Comparison of ENCODE assay signal across 9 cellular contexts in genomic region chr22:39207141-39208012, GRCh38. TPM values are rescaled to one million over a fixed set of nuclear protein-coding genes. Genes with fewer than 3 reads are reported as not detected.
DNase-seq lines count a peak whose midpoint lies in the region; TF ChIP-seq lines count a peak whose summit lies in the region.
"Had no signal": no experiment of that assay in that cellular context is flagged by ENCODE, and none has a peak within 500 bp of the region (broad histone marks: within the 10 kb centered on the region; RNA-seq: fewer than 3 reads in every experiment).

No MANE protein-coding gene starts in this region.

- no peak overlapping the region for H4K91ac ChIP-seq in trophoblast cell (ENCODE audit: low read depth, low read length)

- H3K4me3 ChIP-seq in coronary artery (no peak overlapping the region), trophoblast cell (ENCODE audit: low read depth, low read length) (no peak overlapping the region)

- DNase-seq in DMS53 treated with DMSO at 0.1 percent for 48 hours (lab: John Stamatoyannopoulos, UW; ENCODE audit: unreplicated experiment), result peak; percentile 46
- DNase-seq in NCI-H146 treated with DMSO at 0.1 percent for 48 hours (lab: John Stamatoyannopoulos, UW; ENCODE audit: unreplicated experiment), result peak; percentile 22
- peak; percentile 69 for DNase-seq in coronary artery (ENCODE audit: low spot score)
- DNase-seq in trophoblast cell, result peak; percentile 34 to 42
- DNase-seq in NCI-H1048 (lab: John Stamatoyannopoulos, UW), result no peak
- no peak for DNase-seq in activated naive CD4-positive, alpha-beta T cell treated with anti-CD3 and anti-CD28 coated beads, Interleukin-2, amount 50 U/mL, for 16 hours
- DNase-seq in stimulated activated CD4-positive, alpha-beta T cell treated with anti-CD3 and anti-CD28 coated beads, Interleukin-4, amount 100 ng/mL, for 1 hour, result no peak
- DNase-seq in stimulated activated CD8-positive, alpha-beta memory T cell treated with anti-CD3 and anti-CD28 coated beads, Interleukin-4, amount 100 ng/mL, for 48 hours, result no peak
- DNase-seq: effector memory CD4-positive, alpha-beta T cell had no signal

- no peak overlapping the region for H3K4me2 ChIP-seq in trophoblast cell (ENCODE audit: low read length)

- no peak overlapping the region for H2BK5ac ChIP-seq in trophoblast cell (ENCODE audit: low read depth, low read length, poor library complexity)

- no peak overlapping the region for H4K8ac ChIP-seq in trophoblast cell (ENCODE audit: low read depth, low read length)

- peak overlapping the region; percentile 21 for H2AK5ac ChIP-seq in trophoblast cell (ENCODE audit: low read length)

- no peak overlapping the region for H3K23ac ChIP-seq in trophoblast cell (ENCODE audit: low read length)

- WGBS in trophoblast cell (ENCODE audit: extremely low coverage, insufficient coverage, insufficient read length), result no CpG with 5 or more reads among the region's 15 CpGs

- no peak overlapping the region for H2BK120ac ChIP-seq in trophoblast cell (ENCODE audit: insufficient read depth, low read length, poor library complexity)

- no peaks in the 10 kb centered on the region for H3K79me2 ChIP-seq in trophoblast cell (ENCODE audit: control insufficient read depth, insufficient read depth, low read length, poor library complexity)

- H3K36me3 ChIP-seq in trophoblast cell (ENCODE audit: control insufficient read depth in 1 of 2, insufficient read depth in 2 of 2, low read length in 2 of 2), result no peaks in the 10 kb centered on the region

- H3K14ac ChIP-seq in trophoblast cell (ENCODE audit: low read length), result no peak overlapping the region

- H2BK12ac ChIP-seq in trophoblast cell (ENCODE audit: low read length), result peak overlapping the region; percentile 51

- H3K9ac ChIP-seq in trophoblast cell (ENCODE audit: low read length), result no peak overlapping the region

- H3K27ac ChIP-seq in coronary artery (no peak overlapping the region), trophoblast cell (ENCODE audit: low read depth, low read length) (no peak overlapping the region)

- no peak overlapping the region for H3K18ac ChIP-seq in trophoblast cell (ENCODE audit: low read length)

- H3K4ac ChIP-seq in trophoblast cell (ENCODE audit: low read depth, low read length), result no peak overlapping the region

- H3K4me1 ChIP-seq in trophoblast cell (ENCODE audit: control insufficient read depth in 1 of 2, insufficient read depth in 2 of 2, low read length in 2 of 2), result peaks cover 17 to 20% of the 10 kb centered on the region in 2 experiments

- TF ChIP-seq CTCF in coronary artery (IDR thresholded peaks at IDR 0.05), result no peak

- no peak overlapping the region for H4K12ac ChIP-seq in trophoblast cell (ENCODE audit: low read depth, low read length)

- no peaks in the 10 kb centered on the region for H3K9me3 ChIP-seq in trophoblast cell (ENCODE audit: insufficient read depth, low read depth, low read length)

- no peaks in the 10 kb centered on the region for H3K27me3 ChIP-seq in trophoblast cell (ENCODE audit: insufficient read depth, low read length)

- peaks cover 12% of the 10 kb centered on the region for H3K79me1 ChIP-seq in trophoblast cell (ENCODE audit: low read length)

- no peak overlapping the region for H2AFZ ChIP-seq in trophoblast cell (ENCODE audit: insufficient read depth, low read length, poor library complexity)

RNA-seq across cellular contexts. Expression of gene PDGFB, which starts 37.4 kb away (rescaled TPM):
- 16.2 and 16.3 TPM in 2 replicates for polyA plus RNA-seq in trophoblast cell (2013)

RNA-seq across cellular contexts. Expression of gene CBX7, which starts 54.9 kb away (rescaled TPM):
- 1.8 TPM in 2 replicates for polyA plus RNA-seq in trophoblast cell (2013)

Comparison
In these comparisons a context has a peak if more than half of its experiments do, and no peak if none do; other contexts are left out.
1. DNase-seq: peak in DMS53 treated with DMSO at 0.1 percent for 48 hours (single experiment), NCI-H146 treated with DMSO at 0.1 percent for 48 hours (single experiment), coronary artery (single experiment) and trophoblast cell (2 of 2); none in NCI-H1048 (single experiment), activated naive CD4-positive, alpha-beta T cell treated with anti-CD3 and anti-CD28 coated beads, Interleukin-2, amount 50 U/mL, for 16 hours (single experiment), stimulated activated CD4-positive, alpha-beta T cell treated with anti-CD3 and anti-CD28 coated beads, Interleukin-4, amount 100 ng/mL, for 1 hour (single experiment) and stimulated activated CD8-positive, alpha-beta memory T cell treated with anti-CD3 and anti-CD28 coated beads, Interleukin-4, amount 100 ng/mL, for 48 hours (single experiment).